1 cellular context compared by ENCODE assay signal in genomic region chr6:3162565-3163247, GRCh38.
TF ChIP-seq lines count a peak whose summit lies in the region.

No MANE protein-coding gene starts in this region.

TF ChIP-seq in HepG2, 621 proteins besides CTCF, POLR2A, EP300 and RAD21 (continues in another document):
- no peak; a peak in 1 of 4 replicates for TF ChIP-seq REST (IDR thresholded peaks at IDR 0.05; ENCODE audit: borderline replicate concordance in 1 of 2, low read depth in 1 of 2, low read length in 2 of 2)
- peak; percentile 94 for TF ChIP-seq ZNF678 (CRISPR knock-in tag; IDR thresholded peaks at IDR 0.05)
- peak; percentile 78 for TF ChIP-seq MED8 (CRISPR knock-in tag; IDR thresholded peaks at IDR 0.05; ENCODE audit: insufficient replicate concordance)
- TF ChIP-seq ZBTB4 (CRISPR knock-in tag; IDR thresholded peaks at IDR 0.05; ENCODE audit: borderline replicate concordance) = peak; percentile 69; the same call in 1 of the 2 replicates
- TF ChIP-seq ZNF383 (CRISPR knock-in tag; IDR thresholded peaks at IDR 0.05; ENCODE audit: borderline replicate concordance) = no peak
- peak; percentile 55; the same call in 1 of the 2 replicates for TF ChIP-seq GMEB2 (CRISPR knock-in tag; IDR thresholded peaks at IDR 0.05; ENCODE audit: low read depth)
- 0 out of 2 replicates have a peak, but pooled peaks have one; percentile 41 for TF ChIP-seq ZNF138 (CRISPR knock-in tag; IDR thresholded peaks at IDR 0.05; ENCODE audit: low read depth)
- TF ChIP-seq THAP9 (CRISPR knock-in tag; IDR thresholded peaks at IDR 0.05; ENCODE audit: borderline replicate concordance) = peak; percentile 65; the same call in 1 of the 2 replicates
- TF ChIP-seq GATAD2A (CRISPR knock-in tag; IDR thresholded peaks at IDR 0.05) = peak; percentile 73
- no peak for TF ChIP-seq DDIT3 (CRISPR knock-in tag; IDR thresholded peaks at IDR 0.05)
- TF ChIP-seq ZNF234 (CRISPR knock-in tag; conservative IDR thresholded peaks at IDR 0.05) = peak; percentile 77; the same call in 1 of the 2 replicates
- no peak for TF ChIP-seq ZHX1 (CRISPR knock-in tag; IDR thresholded peaks at IDR 0.05; ENCODE audit: low read depth)
- TF ChIP-seq AHDC1 (CRISPR knock-in tag; IDR thresholded peaks at IDR 0.05; ENCODE audit: borderline replicate concordance) = peak; percentile 52; the same call in 1 of the 2 replicates
- TF ChIP-seq ZSCAN21 (CRISPR knock-in tag; IDR thresholded peaks at IDR 0.05; ENCODE audit: borderline replicate concordance) = peak; percentile 12; the same call in 1 of the 2 replicates
- TF ChIP-seq ZBTB46 (CRISPR knock-in tag; IDR thresholded peaks at IDR 0.05; ENCODE audit: borderline replicate concordance) = no peak
- TF ChIP-seq ZNF605 (CRISPR knock-in tag; IDR thresholded peaks at IDR 0.05) = peak; percentile 98
- TF ChIP-seq RXRA (CRISPR knock-in tag; IDR thresholded peaks at IDR 0.05) = peak; percentile 84; the same call in 1 of the 2 replicates
- TF ChIP-seq MED13 (CRISPR knock-in tag; IDR thresholded peaks at IDR 0.05) = no peak
- peak; percentile 77 for TF ChIP-seq PCBP1 (IDR thresholded peaks at IDR 0.05; ENCODE audit: borderline replicate concordance, low read depth, low read length)
- TF ChIP-seq ZFP90 (CRISPR knock-in tag; IDR thresholded peaks at IDR 0.05; ENCODE audit: borderline replicate concordance) = peak; percentile 85
- peak; percentile 91 for TF ChIP-seq SNAI1 (CRISPR knock-in tag; IDR thresholded peaks at IDR 0.05; ENCODE audit: borderline replicate concordance)
